In genomic region chr3:151974067-151974466, GRCh38 we compare ENCODE assay signal across 15 cellular contexts.
DNase-seq lines count a peak whose midpoint lies in the region; ATAC-seq and TF ChIP-seq lines count a peak whose summit lies in the region.
"Had no signal": no experiment of that assay in that cellular context is flagged by ENCODE, and none has a peak within 500 bp of the region (broad histone marks: within the 10 kb centered on the region; RNA-seq: fewer than 3 reads in every experiment).

No MANE protein-coding gene starts in this region.

- no peaks in the 10 kb centered on the region for H3K9me3 Mint-ChIP-seq in stimulated activated naive B cell treated with anti-CD40 and anti-IgM and Interleukin-4, amounts not matched to agents 10 μg/mL and 1 μg/mL and 100 μg/mL, for 72 hours
- H3K9me3 Mint-ChIP-seq: CD8-positive, alpha-beta memory T cell had no signal

- TF ChIP-seq CTCF in retinal pigment epithelial cell (conservative IDR thresholded peaks at IDR 0.05; ENCODE audit: low read depth, low read length): no peak
- TF ChIP-seq CTCF in mucosa of descending colon (IDR thresholded peaks at IDR 0.05): no peak

- DNase-seq in H4 (ENCODE audit: low spot score): peak; percentile 19
- peak; percentile 98 for DNase-seq in NCI-H82 treated with DMSO at 0.1 percent for 48 hours (lab: John Stamatoyannopoulos, UW; ENCODE audit: unreplicated experiment)
- DNase-seq in fibroblast of gingiva (ENCODE audit: low read depth): peak; percentile 33
- DNase-seq in retinal pigment epithelial cell (ENCODE audit: low read depth): peak; percentile 87
- DNase-seq in HuH-7.5 (ENCODE audit: low spot score): no peak
- DNase-seq in stimulated activated naive B cell treated with anti-CD40 and anti-IgM and Interleukin-4, amounts not matched to agents 10 μg/mL and 1 μg/mL and 100 μg/mL, for 72 hours: no peak
- no peak for DNase-seq in hippocampal formation (lab: John Stamatoyannopoulos, UW)
- DNase-seq in mucosa of descending colon: no peak
- DNase-seq: activated CD4-positive, alpha-beta T cell treated with anti-CD3 and anti-CD28 coated beads, Interleukin-2, amount 50 U/mL, for 4 hours; CD8-positive, alpha-beta memory T cell; hypothalamus; left ventricle myocardium superior; T-helper 9 cell had no signal

- H3K4me3 Mint-ChIP-seq in stimulated activated naive B cell treated with anti-CD40 and anti-IgM and Interleukin-4, amounts not matched to agents 10 μg/mL and 1 μg/mL and 100 μg/mL, for 72 hours: no peak overlapping the region
- H3K4me3 Mint-ChIP-seq: CD8-positive, alpha-beta memory T cell had no signal

- H3K27ac Mint-ChIP-seq in stimulated activated naive B cell treated with anti-CD40 and anti-IgM and Interleukin-4, amounts not matched to agents 10 μg/mL and 1 μg/mL and 100 μg/mL, for 72 hours: no peak overlapping the region
- H3K27ac Mint-ChIP-seq: CD8-positive, alpha-beta memory T cell had no signal

- no peaks in the 10 kb centered on the region for H3K9me3 ChIP-seq in mucosa of descending colon
- H3K9me3 ChIP-seq: suprapubic skin had no signal

- no peaks in the 10 kb centered on the region for H3K27me3 Mint-ChIP-seq in stimulated activated naive B cell treated with anti-CD40 and anti-IgM and Interleukin-4, amounts not matched to agents 10 μg/mL and 1 μg/mL and 100 μg/mL, for 72 hours

- H3K4me1 ChIP-seq in mucosa of descending colon (ENCODE audit: low read depth): peaks cover 14% of the 10 kb centered on the region

- H3K4me3 ChIP-seq in retinal pigment epithelial cell (ENCODE audit: low read length): no peak overlapping the region
- no peak overlapping the region for H3K4me3 ChIP-seq in mucosa of descending colon
- H3K4me3 ChIP-seq: suprapubic skin had no signal

- no peak for ATAC-seq in stimulated activated naive B cell treated with anti-CD40 and anti-IgM and Interleukin-4, amounts not matched to agents 10 μg/mL and 1 μg/mL and 100 μg/mL, for 72 hours (replicated peaks)
- ATAC-seq in mucosa of descending colon: no peak
- ATAC-seq: HepG2, left ventricle myocardium superior had no signal

- H3K36me3 Mint-ChIP-seq in stimulated activated naive B cell treated with anti-CD40 and anti-IgM and Interleukin-4, amounts not matched to agents 10 μg/mL and 1 μg/mL and 100 μg/mL, for 72 hours: peaks cover 0 to 2% of the 10 kb centered on the region in 2 donors

- intact Hi-C loops in mucosa of descending colon (cut with DNase I, micrococcal nuclease): no loop called here

- H3K4me1 Mint-ChIP-seq in stimulated activated naive B cell treated with anti-CD40 and anti-IgM and Interleukin-4, amounts not matched to agents 10 μg/mL and 1 μg/mL and 100 μg/mL, for 72 hours: no peaks in the 10 kb centered on the region
- H3K4me1 Mint-ChIP-seq: CD8-positive, alpha-beta memory T cell had no signal

- no peaks in the 10 kb centered on the region for H3K36me3 ChIP-seq in mucosa of descending colon (ENCODE audit: low read depth)
- H3K36me3 ChIP-seq: suprapubic skin had no signal

Comparison
In these comparisons a context has a peak if more than half of its experiments do, and no peak if none do; other contexts are left out.
1. DNase-seq: peak in H4 (single experiment), NCI-H82 treated with DMSO at 0.1 percent for 48 hours (single experiment), fibroblast of gingiva (single experiment) and retinal pigment epithelial cell (single experiment); none in HuH-7.5 (single experiment), stimulated activated naive B cell treated with anti-CD40 and anti-IgM and Interleukin-4, amounts not matched to agents 10 μg/mL and 1 μg/mL and 100 μg/mL, for 72 hours (single experiment), hippocampal formation (0 of 2) and mucosa of descending colon (0 of 3).